ENCODE assay signal across 8 cellular contexts in genomic region chr22:41381329-41382097, GRCh38. TPM values are rescaled to one million over a fixed set of nuclear protein-coding genes. Genes with fewer than 3 reads are reported as not detected.
DNase-seq lines count a peak whose midpoint lies in the region; ATAC-seq and TF ChIP-seq lines count a peak whose summit lies in the region.

TEF (plus strand) TSS chr22:41381942; CDS start chr22:41382045, 103 bp downstream.

- ATAC-seq in HG02623 (IDR thresholded peaks at IDR 0.05; ENCODE audit: unreplicated experiment) (peak; percentile 81), SK-N-SH treated with all-trans-retinoic acid at 6 μM for 48 hours (peak; percentile 93)

- H3K27ac Mint-ChIP-seq in activated naive CD8-positive, alpha-beta T cell, result peak within 1 kb of the TSS; percentile 94

- DNase-seq in NCI-H1092 treated with DMSO at 0.1 percent for 48 hours (lab: John Stamatoyannopoulos, UW), result peak; percentile 99
- DNase-seq in glomerular endothelial cell (ENCODE audit: extremely low read depth, low read depth, low spot score), result peak; percentile 68
- peak; percentile 92 to 100 (median 99) for DNase-seq in nucleus accumbens (lab: John Stamatoyannopoulos, UW)
- DNase-seq in superior temporal gyrus (ENCODE audit: extremely low spot score), result peak; percentile 99

- H3K4me1 Mint-ChIP-seq in activated naive CD8-positive, alpha-beta T cell (ENCODE audit: low read depth), result peaks cover 18% of the 10 kb centered on the region

- no peaks in the 10 kb centered on the region for H3K9me3 Mint-ChIP-seq in activated naive CD8-positive, alpha-beta T cell (ENCODE audit: low read depth)

- peak within 1 kb of the TSS; percentile 72 for H3K4me3 ChIP-seq in GM08714 (ENCODE audit: low read length)

- peak within 1 kb of the TSS; percentile 89 for H3K4me3 Mint-ChIP-seq in activated naive CD8-positive, alpha-beta T cell

- H3K36me3 Mint-ChIP-seq in activated naive CD8-positive, alpha-beta T cell, result no peaks in the 10 kb centered on the region

- H3K27me3 Mint-ChIP-seq in activated naive CD8-positive, alpha-beta T cell, result no peaks in the 10 kb centered on the region

TF ChIP-seq in SK-N-SH treated with all-trans-retinoic acid at 6 μM for 48 hours, 23 proteins besides CTCF, POLR2A, EP300 and RAD21:
- TF ChIP-seq PPARA (CRISPR knock-in tag; IDR thresholded peaks at IDR 0.05; ENCODE audit: borderline replicate concordance) (no peak), ARNTL (CRISPR knock-in tag; IDR thresholded peaks at IDR 0.05; ENCODE audit: borderline replicate concordance, low read depth) (peak; percentile 73; the same call in 1 of the 2 replicates)

RNA-seq across cellular contexts. Expression of gene TEF, which starts in this region (rescaled TPM):
- total RNA-seq in glomerular endothelial cell, result 5.0 and 8.1 TPM in 2 replicates

Comparison
In these comparisons a context has a peak if more than half of its experiments do, and no peak if none do; other contexts are left out.
1. Peak in every context shown above with its lines: DNase-seq, ATAC-seq and H3K4me3 ChIP-seq.